Comparison of ENCODE assay signal across 8 cellular contexts in the genomic region with DNA sequence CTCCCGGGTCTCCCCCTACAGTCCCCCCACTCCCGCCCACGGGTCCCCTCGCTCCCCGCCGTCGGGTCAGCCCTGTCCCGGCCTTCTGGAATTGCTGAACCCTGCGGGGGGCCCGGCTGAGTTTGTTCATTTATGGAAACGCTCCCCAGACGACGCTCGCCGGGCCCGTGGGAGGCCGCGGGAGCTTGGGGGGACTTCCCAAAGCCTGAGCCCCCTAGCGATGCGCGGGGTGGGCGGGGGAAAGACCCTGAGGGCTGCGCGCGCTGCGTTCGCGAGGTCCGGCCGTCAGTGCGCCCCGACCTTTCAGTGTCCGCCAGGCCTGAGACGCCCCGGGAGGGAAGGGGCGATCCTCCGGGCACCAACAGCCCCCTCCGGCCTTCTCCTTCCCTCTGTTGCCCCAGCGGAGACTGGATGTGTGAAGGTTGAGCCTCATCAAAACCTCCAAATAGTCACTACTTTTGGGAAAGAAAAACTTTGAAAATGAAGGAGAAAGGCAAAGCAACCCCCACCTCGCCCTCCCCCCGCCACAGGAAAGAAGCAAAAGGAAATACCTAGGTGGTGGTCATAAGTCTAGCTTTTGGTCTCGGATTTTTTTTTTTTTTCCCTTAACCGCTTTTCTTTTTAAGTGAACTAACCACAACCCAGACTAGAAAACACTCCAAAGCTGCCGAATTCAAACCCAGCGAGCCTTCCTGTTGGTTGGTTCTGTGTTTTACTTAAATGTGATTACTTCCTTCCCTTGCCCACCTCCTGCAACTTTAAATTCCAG. TPM values are rescaled to one million over a fixed set of nuclear protein-coding genes. Genes with fewer than 3 reads are reported as not detected.
DNase-seq lines count a peak whose midpoint lies in the region; FAIRE-seq and TF ChIP-seq lines count a peak whose summit lies in the region.

No MANE protein-coding gene starts in this region.

- peak; percentile 5 for DNase-seq in activated effector memory CD4-positive, alpha-beta T cell treated with Interleukin-2 at 50 U/mL for 16 hours
- no peak for DNase-seq in activated effector memory CD4-positive, alpha-beta T cell treated with anti-CD3 and anti-CD28 coated beads, Interleukin-2, amount 50 U/mL, for 16 hours
- DNase-seq in HTR-8/SVneo (ENCODE audit: insufficient read length, low spot score) (peak; percentile 33), bronchial epithelial cell (ENCODE audit: low read depth) (no peak), nephron progenitor cell (peak; percentile 51), SW 1271 (lab: John Stamatoyannopoulos, UW) (no peak), RWPE1 (ENCODE audit: low spot score) (no peak), NCI-H774 (lab: John Stamatoyannopoulos, UW) (no peak)

- peak overlapping the region; percentile 74 for H3K4me3 Mint-ChIP-seq in nephron progenitor cell

- H3K9me3 Mint-ChIP-seq in nephron progenitor cell = no peaks in the 10 kb centered on the region

- POLR2A ChIA-PET in RWPE1 (lab: Yijun Ruan, JAX; ENCODE audit: low non-redundant PET) = no interaction called here

- no peak for TF ChIP-seq CTCF in bronchial epithelial cell (IDR thresholded peaks at IDR 0.05; ENCODE audit: insufficient read depth, low read length, severe bottlenecking)
- no peak for TF ChIP-seq CTCF in nephron progenitor cell (IDR thresholded peaks at IDR 0.05)
- no peak for TF ChIP-seq CTCF in RWPE1 (conservative IDR thresholded peaks at IDR 0.05; ENCODE audit: low read depth)

- H3K4me1 Mint-ChIP-seq in nephron progenitor cell = peaks cover 55% of the 10 kb centered on the region

- CTCF ChIA-PET in RWPE1 (lab: Yijun Ruan, JAX) = interaction anchor here (0.9 kb wide), 1 partner anchor 355 kb away, joined by 4 read pairs; no protein-coding TSS in a partner anchor

- H3K27ac Mint-ChIP-seq in nephron progenitor cell = no peak overlapping the region

- FAIRE-seq in HTR-8/SVneo (lab: Jason Lieb, UNC) (no peak), bronchial epithelial cell (lab: Jason Lieb, UNC) (no peak)

- peaks cover 83% of the 10 kb centered on the region for H3K27me3 Mint-ChIP-seq in nephron progenitor cell (ENCODE audit: low read depth, poor library complexity)

- no peaks in the 10 kb centered on the region for H3K36me3 ChIP-seq in bronchial epithelial cell (ENCODE audit: control insufficient read depth, insufficient read depth, low read length)

- no peak overlapping the region for H3K27ac ChIP-seq in RWPE1

- no peaks in the 10 kb centered on the region for H3K36me3 Mint-ChIP-seq in nephron progenitor cell (ENCODE audit: low read depth)

- peaks cover 23% of the 10 kb centered on the region for H3K27me3 ChIP-seq in bronchial epithelial cell (ENCODE audit: control insufficient read depth, insufficient read depth, low read length)

- peak overlapping the region; percentile 4 for H3K4me3 ChIP-seq in bronchial epithelial cell (ENCODE audit: low read depth, low read length)

RNA-seq across cellular contexts. Expression of gene CYS1, which starts 0.5 kb away (rescaled TPM):
- total RNA-seq in bronchial epithelial cell = 0.26 TPM in 2 replicates

RNA-seq across cellular contexts. Expression of gene KLF11, which starts 37.4 kb away (rescaled TPM):
- total RNA-seq in bronchial epithelial cell = 5.6 and 6.6 TPM in 2 replicates

RNA-seq across cellular contexts. Expression of gene RRM2, which starts 41.8 kb away (rescaled TPM):
- 1.0 and 1.8 TPM in 2 replicates for total RNA-seq in bronchial epithelial cell

Comparison
In these comparisons a context has a peak if more than half of its experiments do, and no peak if none do; other contexts are left out.
1. DNase-seq: peak in activated effector memory CD4-positive, alpha-beta T cell treated with Interleukin-2 at 50 U/mL for 16 hours (single experiment), HTR-8/SVneo (single experiment) and nephron progenitor cell (single experiment); none in activated effector memory CD4-positive, alpha-beta T cell treated with anti-CD3 and anti-CD28 coated beads, Interleukin-2, amount 50 U/mL, for 16 hours (single experiment), bronchial epithelial cell (single experiment), SW 1271 (0 of 2), RWPE1 (single experiment) and NCI-H774 (single experiment).